In the genomic region with DNA sequence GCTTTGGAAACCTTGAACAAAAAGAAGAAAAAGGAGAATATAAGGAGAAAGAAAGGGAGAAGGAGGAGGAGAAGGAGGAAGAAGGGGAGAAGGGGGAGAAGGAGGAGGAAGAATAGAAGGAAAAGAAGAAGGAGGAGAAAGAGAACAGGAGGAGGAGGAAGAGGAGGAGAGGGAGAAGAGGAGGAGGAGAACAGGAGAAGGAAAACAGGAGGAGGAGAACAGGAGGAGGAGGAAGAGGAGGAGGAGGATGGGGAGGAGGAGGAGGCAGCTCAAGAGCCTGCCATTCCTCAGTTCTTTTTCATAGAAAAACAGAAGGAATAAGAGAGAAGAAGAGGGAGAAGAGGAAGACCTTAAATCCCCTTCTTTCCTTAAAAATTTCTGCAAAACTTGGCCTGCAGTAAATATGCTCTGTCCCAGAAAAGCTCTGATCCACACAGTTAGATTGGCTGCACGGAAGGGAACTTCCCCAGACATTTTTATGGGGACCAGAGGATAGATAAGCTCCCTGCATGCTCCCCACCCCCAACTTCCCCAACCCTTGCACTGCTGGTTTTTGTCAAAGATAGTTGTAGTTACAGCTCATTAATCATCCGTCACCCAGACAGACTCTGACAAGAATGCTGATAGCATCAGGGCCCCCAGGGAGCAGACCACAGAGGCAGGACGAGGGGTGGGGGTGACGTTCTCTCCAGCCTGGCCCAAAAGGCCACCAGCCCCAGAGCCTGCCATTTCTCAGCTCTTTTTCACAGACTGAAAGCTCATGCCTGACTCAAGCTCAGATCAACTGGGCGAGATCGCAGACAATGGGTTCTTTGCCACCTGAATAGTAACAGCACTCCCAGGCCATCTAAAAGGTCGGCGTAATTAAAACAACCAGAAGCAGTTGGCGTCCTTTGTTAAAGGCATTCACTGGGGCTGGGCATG, we compare ENCODE assay signal across 10 cellular contexts. TPM values are rescaled to one million over a fixed set of nuclear protein-coding genes. Genes with fewer than 3 reads are reported as not detected.
A peak's percentile ranks its signal among the peaks of the same experiment; 100 is the strongest.
DNase-seq lines count a peak whose midpoint lies in the region; ATAC-seq and TF ChIP-seq lines count a peak whose summit lies in the region.
"Had no signal": no experiment of that assay in that cellular context is flagged by ENCODE, and none has a peak within 500 bp of the region (broad histone marks: within the 10 kb centered on the region; RNA-seq: fewer than 3 reads in every experiment).

No MANE protein-coding gene starts in this region.

- no peaks in the 10 kb centered on the region for H3K4me1 Mint-ChIP-seq in activated CD8-positive, alpha-beta T cell treated with anti-CD3 and anti-CD28 coated beads for 36 hours (ENCODE audit: low read depth)
- H3K4me1 Mint-ChIP-seq in activated CD8-positive, alpha-beta T cell treated with anti-CD3 and anti-CD28 coated beads, Interleukin-2, amount 10 ng/mL, durations not matched to agents 7 days and 5 days (ENCODE audit: low read depth) = no peaks in the 10 kb centered on the region
- no peaks in the 10 kb centered on the region for H3K4me1 Mint-ChIP-seq in stimulated activated naive B cell treated with anti-CD40 and anti-IgM and Interleukin-4, amounts not matched to agents 10 μg/mL and 1 μg/mL and 100 μg/mL, for 72 hours

- ATAC-seq in activated CD8-positive, alpha-beta T cell treated with anti-CD3 and anti-CD28 coated beads for 36 hours = no peak
- ATAC-seq in activated CD8-positive, alpha-beta T cell treated with anti-CD3 and anti-CD28 coated beads, Interleukin-2, amount 10 ng/mL, durations not matched to agents 7 days and 5 days = no peak
- ATAC-seq in stimulated activated naive B cell treated with anti-CD40 and anti-IgM and Interleukin-4, amounts not matched to agents 10 μg/mL and 1 μg/mL and 100 μg/mL, for 72 hours (replicated peaks) = peak; percentile 33 to 67
- ATAC-seq in GM21717 (IDR thresholded peaks at IDR 0.05; ENCODE audit: unreplicated experiment) (no peak), GM18861 (IDR thresholded peaks at IDR 0.05; ENCODE audit: unreplicated experiment) (no peak)

- intact Hi-C loops in activated CD8-positive, alpha-beta T cell treated with anti-CD3 and anti-CD28 coated beads for 36 hours (cut with micrococcal nuclease) = no loop called here

- no peak overlapping the region for H3K4me3 Mint-ChIP-seq in activated CD8-positive, alpha-beta T cell treated with anti-CD3 and anti-CD28 coated beads for 36 hours
- no peak overlapping the region for H3K4me3 Mint-ChIP-seq in activated CD8-positive, alpha-beta T cell treated with anti-CD3 and anti-CD28 coated beads, Interleukin-2, amount 10 ng/mL, durations not matched to agents 7 days and 5 days
- H3K4me3 Mint-ChIP-seq in stimulated activated naive B cell treated with anti-CD40 and anti-IgM and Interleukin-4, amounts not matched to agents 10 μg/mL and 1 μg/mL and 100 μg/mL, for 72 hours = no peak overlapping the region

- H3K4me3 ChIP-seq in fibroblast of villous mesenchyme (ENCODE audit: low read depth, low read length) = no peak overlapping the region

- DNase-seq in activated CD8-positive, alpha-beta T cell treated with anti-CD3 and anti-CD28 coated beads for 36 hours = peak; percentile 2
- DNase-seq in activated CD8-positive, alpha-beta T cell treated with anti-CD3 and anti-CD28 coated beads, Interleukin-2, amount 10 ng/mL, durations not matched to agents 7 days and 5 days = no peak
- DNase-seq in OCI-M2 (lab: John Stamatoyannopoulos, UW; ENCODE audit: unreplicated experiment) (peak; percentile 55), fibroblast of villous mesenchyme (ENCODE audit: low read depth) (peak; percentile 99), RKO (ENCODE audit: low spot score) (no peak)
- peak; percentile 9 for DNase-seq in stimulated activated naive B cell treated with anti-CD40 and anti-IgM and Interleukin-4, amounts not matched to agents 10 μg/mL and 1 μg/mL and 100 μg/mL, for 72 hours
- DNase-seq: activated effector memory CD4-positive, alpha-beta T cell treated with Interleukin-2 at 50 U/mL for 16 hours had no signal

- no peaks in the 10 kb centered on the region for H3K9me3 Mint-ChIP-seq in activated CD8-positive, alpha-beta T cell treated with anti-CD3 and anti-CD28 coated beads for 36 hours
- H3K9me3 Mint-ChIP-seq in activated CD8-positive, alpha-beta T cell treated with anti-CD3 and anti-CD28 coated beads, Interleukin-2, amount 10 ng/mL, durations not matched to agents 7 days and 5 days (ENCODE audit: insufficient read depth) = no peaks in the 10 kb centered on the region
- peaks cover 0 to 1% of the 10 kb centered on the region in 2 donors for H3K9me3 Mint-ChIP-seq in stimulated activated naive B cell treated with anti-CD40 and anti-IgM and Interleukin-4, amounts not matched to agents 10 μg/mL and 1 μg/mL and 100 μg/mL, for 72 hours

- POLR2A ChIA-PET in activated CD8-positive, alpha-beta T cell treated with anti-CD3 and anti-CD28 coated beads for 36 hours (lab: Charles Lee) = no interaction called here
- POLR2A ChIA-PET in activated CD8-positive, alpha-beta T cell treated with anti-CD3 and anti-CD28 coated beads, Interleukin-2, amount 10 ng/mL, durations not matched to agents 7 days and 5 days (lab: Charles Lee) = no interaction called here

- H3K27ac Mint-ChIP-seq in activated CD8-positive, alpha-beta T cell treated with anti-CD3 and anti-CD28 coated beads for 36 hours = no peak overlapping the region
- H3K27ac Mint-ChIP-seq in activated CD8-positive, alpha-beta T cell treated with anti-CD3 and anti-CD28 coated beads, Interleukin-2, amount 10 ng/mL, durations not matched to agents 7 days and 5 days = no peak overlapping the region
- no peak overlapping the region for H3K27ac Mint-ChIP-seq in stimulated activated naive B cell treated with anti-CD40 and anti-IgM and Interleukin-4, amounts not matched to agents 10 μg/mL and 1 μg/mL and 100 μg/mL, for 72 hours

- H3K27me3 Mint-ChIP-seq in activated CD8-positive, alpha-beta T cell treated with anti-CD3 and anti-CD28 coated beads for 36 hours = peaks cover 16% of the 10 kb centered on the region
- peaks cover 8% of the 10 kb centered on the region for H3K27me3 Mint-ChIP-seq in activated CD8-positive, alpha-beta T cell treated with anti-CD3 and anti-CD28 coated beads, Interleukin-2, amount 10 ng/mL, durations not matched to agents 7 days and 5 days (ENCODE audit: low read depth)
- H3K27me3 Mint-ChIP-seq in stimulated activated naive B cell treated with anti-CD40 and anti-IgM and Interleukin-4, amounts not matched to agents 10 μg/mL and 1 μg/mL and 100 μg/mL, for 72 hours = peaks cover 8 to 25% of the 10 kb centered on the region in 2 donors

- H3K36me3 Mint-ChIP-seq in activated CD8-positive, alpha-beta T cell treated with anti-CD3 and anti-CD28 coated beads for 36 hours (ENCODE audit: low read depth) = no peaks in the 10 kb centered on the region
- H3K36me3 Mint-ChIP-seq in activated CD8-positive, alpha-beta T cell treated with anti-CD3 and anti-CD28 coated beads, Interleukin-2, amount 10 ng/mL, durations not matched to agents 7 days and 5 days (ENCODE audit: low read depth) = no peaks in the 10 kb centered on the region
- H3K36me3 Mint-ChIP-seq in stimulated activated naive B cell treated with anti-CD40 and anti-IgM and Interleukin-4, amounts not matched to agents 10 μg/mL and 1 μg/mL and 100 μg/mL, for 72 hours = no peaks in the 10 kb centered on the region

- no peak for TF ChIP-seq CTCF in activated CD8-positive, alpha-beta T cell treated with anti-CD3 and anti-CD28 coated beads for 36 hours (IDR thresholded peaks at IDR 0.05)
- no peak for TF ChIP-seq CTCF in fibroblast of villous mesenchyme (IDR thresholded peaks at IDR 0.05; ENCODE audit: insufficient read depth, low read depth, low read length)

- CTCF ChIA-PET in activated CD8-positive, alpha-beta T cell treated with anti-CD3 and anti-CD28 coated beads for 36 hours (lab: Charles Lee) = no interaction called here
- CTCF ChIA-PET in activated CD8-positive, alpha-beta T cell treated with anti-CD3 and anti-CD28 coated beads, Interleukin-2, amount 10 ng/mL, durations not matched to agents 7 days and 5 days (lab: Charles Lee) = no interaction called here

RNA-seq across cellular contexts. Expression of a gene that starts 34.5 kb away (rescaled TPM):
- not detected for total RNA-seq in activated CD8-positive, alpha-beta T cell treated with anti-CD3 and anti-CD28 coated beads for 36 hours
- not detected for total RNA-seq in activated CD8-positive, alpha-beta T cell treated with anti-CD3 and anti-CD28 coated beads, Interleukin-2, amount 10 ng/mL, durations not matched to agents 7 days and 5 days
- total RNA-seq in fibroblast of villous mesenchyme = not detected in 2 replicates
- total RNA-seq: urinary bladder had no signal

Comparison
In these comparisons a context has a peak if more than half of its experiments do, and no peak if none do; other contexts are left out.
1. DNase-seq: peak in activated CD8-positive, alpha-beta T cell treated with anti-CD3 and anti-CD28 coated beads for 36 hours (single experiment), OCI-M2 (single experiment), fibroblast of villous mesenchyme (single experiment) and stimulated activated naive B cell treated with anti-CD40 and anti-IgM and Interleukin-4, amounts not matched to agents 10 μg/mL and 1 μg/mL and 100 μg/mL, for 72 hours (single experiment); none in activated CD8-positive, alpha-beta T cell treated with anti-CD3 and anti-CD28 coated beads, Interleukin-2, amount 10 ng/mL, durations not matched to agents 7 days and 5 days (single experiment) and RKO (single experiment).
2. ATAC-seq: peak in stimulated activated naive B cell treated with anti-CD40 and anti-IgM and Interleukin-4, amounts not matched to agents 10 μg/mL and 1 μg/mL and 100 μg/mL, for 72 hours (2 of 2); none in activated CD8-positive, alpha-beta T cell treated with anti-CD3 and anti-CD28 coated beads for 36 hours (single experiment), activated CD8-positive, alpha-beta T cell treated with anti-CD3 and anti-CD28 coated beads, Interleukin-2, amount 10 ng/mL, durations not matched to agents 7 days and 5 days (single experiment), GM21717 (single experiment) and GM18861 (single experiment).